Comparison of ENCODE assay signal across 8 cellular contexts in the genomic region with DNA sequence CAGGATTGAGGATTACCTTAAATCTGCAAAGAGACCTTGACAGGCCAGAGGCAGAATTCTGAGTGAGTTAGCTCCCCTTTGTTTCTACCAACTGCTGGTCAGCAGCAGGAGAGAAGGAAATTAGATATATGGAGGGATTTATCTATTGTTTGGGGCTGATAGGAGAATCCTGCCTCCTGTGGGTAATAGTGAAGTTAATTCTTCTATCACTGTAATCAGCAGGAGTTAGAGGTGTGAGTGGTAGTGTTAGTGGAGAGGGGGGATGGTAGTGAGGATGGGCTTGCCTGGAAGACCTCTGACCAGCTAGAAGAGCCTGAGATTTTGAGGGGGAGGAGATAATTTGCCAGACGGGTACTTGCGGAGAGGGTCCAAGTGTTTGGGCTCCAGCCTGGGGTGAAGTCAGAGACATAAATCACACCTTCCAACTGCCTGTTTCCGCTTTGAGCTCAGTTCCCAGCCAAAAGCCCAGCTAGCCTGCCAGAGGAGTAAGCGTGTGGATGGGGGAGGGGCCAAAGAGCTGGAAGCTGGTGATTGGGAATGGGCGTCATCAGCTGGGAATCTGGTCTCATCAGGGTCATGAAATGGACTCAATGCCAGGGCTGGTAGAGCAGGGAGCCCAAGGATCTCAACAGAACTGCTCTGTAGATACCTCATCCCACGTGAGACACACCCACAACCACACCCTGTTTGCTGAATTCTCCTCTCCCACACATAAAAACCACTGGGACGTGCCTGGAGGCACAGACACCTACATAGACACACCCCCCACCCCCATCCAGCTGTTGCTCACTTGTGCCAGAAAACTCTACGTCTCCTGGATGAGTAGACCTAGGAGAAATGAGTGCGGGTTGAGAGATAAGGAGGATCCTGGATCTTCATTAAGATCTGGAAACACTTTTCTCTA. TPM values are rescaled to one million over a fixed set of nuclear protein-coding genes. Genes with fewer than 3 reads are reported as not detected.
DNase-seq lines count a peak whose midpoint lies in the region; ATAC-seq, FAIRE-seq and TF ChIP-seq lines count a peak whose summit lies in the region.

No MANE protein-coding gene starts in this region.

- H3K23ac ChIP-seq in IMR-90 (ENCODE audit: low read depth, low read length) = 0 out of 2 replicates have a peak overlapping the region, but pooled peaks have one; percentile 7

- BruUV-seq in IMR-90 (replicated peaks; lab: Mats Ljungman, UMichigan) = no TSS peak

- ATAC-seq in A549 (peak; percentile 26 to 48; a peak in 3 of 6 replicates), IMR-90 (ENCODE audit: low read depth) (peak; percentile 58), HG03159 (IDR thresholded peaks at IDR 0.05; ENCODE audit: unreplicated experiment) (no peak)

- peak overlapping the region; percentile 29 to 67; a peak in 1 of 4 replicates for H4K8ac ChIP-seq in IMR-90 (ENCODE audit: low read depth in 2 of 2, low read length in 2 of 2)

- no peak overlapping the region for H3K56ac ChIP-seq in IMR-90 (ENCODE audit: extremely low read depth, insufficient read depth, low read length)

- peak overlapping the region; percentile 4 for H2AK9ac ChIP-seq in IMR-90 (replicated peaks; ENCODE audit: low read depth, low read length, poor library complexity)

- peak overlapping the region; percentile 77 for H2AFZ ChIP-seq in IMR-90 (replicated peaks; ENCODE audit: low read length, poor library complexity)

- peak overlapping the region; percentile 43; the same call in 1 of the 2 replicates for H4K91ac ChIP-seq in IMR-90 (ENCODE audit: insufficient read depth, low read depth, low read length)

- in situ Hi-C loops in IMR-90 (cut with MboI; ENCODE audit: low sequenced_read_pairs) = no loop called here

- no peak for TF ChIP-seq CTCF in A549 (IDR thresholded peaks at IDR 0.05)
- TF ChIP-seq CTCF in IMR-90 (conservative IDR thresholded peaks at IDR 0.05; ENCODE audit: low read depth, low read length) = no peak
- no peak for TF ChIP-seq CTCF in mesothelial cell of epicardium (IDR thresholded peaks at IDR 0.05; ENCODE audit: unreplicated experiment)

- H3K9ac ChIP-seq in IMR-90 (ENCODE audit: low read depth, low read length) = no peak overlapping the region

- H3K36me3 ChIP-seq in IMR-90 (ENCODE audit: control insufficient read depth, insufficient read depth, low read length) = no peaks in the 10 kb centered on the region

- dilution Hi-C loops in IMR-90 (cut with HindIII; ENCODE audit: low sequenced_read_pairs, unreplicated experiment) = no loop called here

- H3K4ac ChIP-seq in IMR-90 (ENCODE audit: low read depth, low read length) = peak overlapping the region; percentile 7; the same call in 1 of the 2 replicates

- intact Hi-C loops in IMR-90 (cut with micrococcal nuclease) = loop anchor here (10.0 kb wide), 1 partner anchor 217 kb away; no protein-coding TSS in a partner anchor
- intact Hi-C loops in dendritic cell treated with granulocyte-macrophage colony-stimulating factor and Interleukin-4, amounts not matched to agents 40 ng/mL and 50 ng/mL, for 4 days (cut with micrococcal nuclease) = no loop called here

- TF ChIP-seq RAD21 in A549 (conservative IDR thresholded peaks at IDR 0.05 in 1 of 2, IDR thresholded peaks at IDR 0.05 in 1 of 2) (no peak), IMR-90 (IDR thresholded peaks at IDR 0.05; ENCODE audit: low read length) (no peak)

- no peak overlapping the region for H4K5ac ChIP-seq in IMR-90 (ENCODE audit: low read depth, low read length)

- H3K4me1 ChIP-seq in A549 (peaks cover 34% of the 10 kb centered on the region), IMR-90 (ENCODE audit: control insufficient read depth, insufficient read depth, low read length) (peaks cover 22% of the 10 kb centered on the region)

- no peak for FAIRE-seq in A549 (lab: Jason Lieb, UNC)

- DNase-seq in A549 (ENCODE audit: low read depth in 1 of 2, low spot score in 1 of 2) (peak in 1 of 2 experiments; percentile 70), IMR-90 (peak; percentile 80), mesothelial cell of epicardium (ENCODE audit: low spot score in 2 of 2, unreplicated experiment in 2 of 2) (no peak), middle frontal gyrus (ENCODE audit: extremely low spot score, low spot score) (no peak), anterior cingulate cortex (lab: John Stamatoyannopoulos, UW) (no peak), NCI-H82 treated with DMSO at 0.1 percent for 48 hours (lab: John Stamatoyannopoulos, UW; ENCODE audit: unreplicated experiment) (no peak)

- TF ChIP-seq POLR2A in A549 (IDR thresholded peaks at IDR 0.05; ENCODE audit: low read length) (no peak), IMR-90 (IDR thresholded peaks at IDR 0.05; ENCODE audit: low read depth, low read length) (no peak)

- TF ChIP-seq EP300 in A549 (IDR thresholded peaks at IDR 0.05) = no peak

- no peak overlapping the region for H3K4me3 Mint-ChIP-seq in dendritic cell treated with granulocyte-macrophage colony-stimulating factor and Interleukin-4, amounts not matched to agents 40 ng/mL and 50 ng/mL, for 4 days
- no peak overlapping the region for H3K4me3 Mint-ChIP-seq in mesothelial cell of epicardium

- no peaks in the 10 kb centered on the region for H3K36me3 Mint-ChIP-seq in dendritic cell treated with granulocyte-macrophage colony-stimulating factor and Interleukin-4, amounts not matched to agents 40 ng/mL and 50 ng/mL, for 4 days (ENCODE audit: low read depth)
- H3K36me3 Mint-ChIP-seq in mesothelial cell of epicardium = no peaks in the 10 kb centered on the region

- peak overlapping the region; percentile 31 for H2AK5ac ChIP-seq in IMR-90 (ENCODE audit: low read depth, low read length)

- H3K4me3 ChIP-seq in A549 (no peak overlapping the region), IMR-90 (ENCODE audit: insufficient read depth, low read depth, low read length) (no peak overlapping the region)

- H3K9me3 ChIP-seq in A549 (no peaks in the 10 kb centered on the region), IMR-90 (ENCODE audit: control insufficient read depth, insufficient read depth, low read length) (no peaks in the 10 kb centered on the region)

- no peaks in the 10 kb centered on the region for H3K27me3 ChIP-seq in IMR-90 (ENCODE audit: control insufficient read depth, insufficient read depth, low read length)

- H3K27ac ChIP-seq in A549 (peak overlapping the region in 1 of 2 experiments; percentile 18; a peak in 1 of 6 replicates), IMR-90 (ENCODE audit: insufficient read depth, low read length) (no peak overlapping the region)

- peak overlapping the region; percentile 47 for H3K4me2 ChIP-seq in A549
- H3K4me2 ChIP-seq in IMR-90 (ENCODE audit: low read depth, low read length) = peak overlapping the region; percentile 8; the same call in 1 of the 2 replicates

- peak overlapping the region; percentile 73; the same call in 2 of the 3 replicates for H2BK15ac ChIP-seq in IMR-90 (ENCODE audit: low read depth, low read length)

- H2BK120ac ChIP-seq in IMR-90 (ENCODE audit: low read depth, low read length) = peak overlapping the region; percentile 35; the same call in 1 of the 2 replicates

- H3K18ac ChIP-seq in IMR-90 (ENCODE audit: low read depth, low read length) = peak overlapping the region; percentile 10; the same call in 1 of the 2 replicates

- peak overlapping the region; percentile 57; the same call in 1 of the 2 replicates for H2BK20ac ChIP-seq in IMR-90 (ENCODE audit: low read depth, low read length)

- peaks cover 0 to 14% of the 10 kb centered on the region in 2 experiments; a peak in 1 of 4 replicates for H3K79me1 ChIP-seq in IMR-90 (ENCODE audit: low read depth in 1 of 2, low read length in 2 of 2)

- CTCF ChIA-PET in A549 (lab: Yijun Ruan, JAX) = interaction anchor here (0.6 to 47.9 kb wide), 8 partner anchors 7 to 62 kb away, joined by 3 to 1279 read pairs (median 14); a partner anchor contains a TSS
- CTCF ChIA-PET in IMR-90 (lab: Yijun Ruan, JAX) = interaction anchor here (0.7 to 5.1 kb wide), 2 partner anchors 17 to 33 kb away, joined by 3 to 27 read pairs; no protein-coding TSS in a partner anchor

- POLR2A ChIA-PET in A549 (lab: Yijun Ruan, JAX) = no interaction called here
- POLR2A ChIA-PET in IMR-90 (lab: Charles Lee; ENCODE audit: unreplicated experiment) = no interaction called here

- no peaks in the 10 kb centered on the region for H4K20me1 ChIP-seq in IMR-90 (ENCODE audit: insufficient read depth, low read length)

- 61% methylated on average over 9 of the region's 9 CpGs for WGBS in A549 (ENCODE audit: missing lambda C conversion rate)
- WGBS in IMR-90 (ENCODE audit: extremely low coverage in 2 of 2, insufficient read length in 1 of 2), 2 experiments = no CpG with 5 or more reads among the region's 9 CpGs

- peaks cover 9% of the 10 kb centered on the region for H3K27me3 Mint-ChIP-seq in dendritic cell treated with granulocyte-macrophage colony-stimulating factor and Interleukin-4, amounts not matched to agents 40 ng/mL and 50 ng/mL, for 4 days
- H3K27me3 Mint-ChIP-seq in mesothelial cell of epicardium (ENCODE audit: low read depth) = peaks cover 2% of the 10 kb centered on the region

- peaks cover 19% of the 10 kb centered on the region for H3K9me1 ChIP-seq in IMR-90 (ENCODE audit: insufficient read depth, low read length)

- H3K4me1 Mint-ChIP-seq in dendritic cell treated with granulocyte-macrophage colony-stimulating factor and Interleukin-4, amounts not matched to agents 40 ng/mL and 50 ng/mL, for 4 days (ENCODE audit: low read depth) = peaks cover 63% of the 10 kb centered on the region
- peaks cover 28% of the 10 kb centered on the region for H3K4me1 Mint-ChIP-seq in mesothelial cell of epicardium

- H3K9me3 Mint-ChIP-seq in dendritic cell treated with granulocyte-macrophage colony-stimulating factor and Interleukin-4, amounts not matched to agents 40 ng/mL and 50 ng/mL, for 4 days = no peaks in the 10 kb centered on the region
- H3K9me3 Mint-ChIP-seq in mesothelial cell of epicardium = no peaks in the 10 kb centered on the region

- H2BK5ac ChIP-seq in IMR-90 (ENCODE audit: low read depth, low read length, poor library complexity, severe bottlenecking) = peak overlapping the region; percentile 34

- H3K27ac Mint-ChIP-seq in dendritic cell treated with granulocyte-macrophage colony-stimulating factor and Interleukin-4, amounts not matched to agents 40 ng/mL and 50 ng/mL, for 4 days = peak overlapping the region; percentile 23
- H3K27ac Mint-ChIP-seq in mesothelial cell of epicardium = peak overlapping the region; percentile 17

- H3K14ac ChIP-seq in IMR-90 (replicated peaks; ENCODE audit: low read depth, low read length) = peak overlapping the region; percentile 77; the same call in 1 of the 2 replicates

RNA-seq across cellular contexts. Expression of a gene that starts 13.1 kb away (rescaled TPM):
- polyA plus RNA-seq in A549 (2011; rRNA removed) (31.7 and 36.1 TPM in 2 replicates), A549 (2017; fragmentation: RNase III; extraction: RNeasy Plus Mini Kit Qiagen cat#74134 plus additional on column Dnase treatment) (21.5 to 30.0 TPM (median 27.2 TPM) in 3 replicates), IMR-90 (2012; rRNA removed) (254 and 259 TPM in 2 replicates)
- 16.5 and 22.7 TPM in 2 replicates for polyA plus RNA-seq in A549 (2012; cell fraction: cytosol; rRNA removed)
- 49.4 and 51.0 TPM in 2 replicates for polyA plus RNA-seq in A549 (2012; cell fraction: nucleus; rRNA removed)
- polyA minus RNA-seq in A549 (2011; rRNA and poly(A)+ RNA removed) = 57.4 and 67.8 TPM in 2 replicates
- total RNA-seq in IMR-90 (2012; rRNA removed) (144 and 159 TPM in 2 replicates), mesothelial cell of epicardium (60.7 to 71.9 TPM (median 65.3 TPM) in 3 replicates)
- polyA plus RNA-seq in IMR-90 (2012; cell fraction: cytosol; rRNA removed) = 136 and 185 TPM in 2 replicates
- 196 and 225 TPM in 2 replicates for polyA plus RNA-seq in IMR-90 (2012; cell fraction: nucleus; rRNA removed; ENCODE audit: low replicate concordance)

RNA-seq across cellular contexts. Expression of a gene that starts 41.2 kb away (rescaled TPM):
- not detected in 2 replicates for polyA plus RNA-seq in A549 (2011; rRNA removed)
- not detected in 2 replicates for polyA plus RNA-seq in A549 (2012; cell fraction: cytosol; rRNA removed)
- polyA plus RNA-seq in A549 (2012; cell fraction: nucleus; rRNA removed) = not detected in 2 replicates
- polyA plus RNA-seq in A549 (2017; fragmentation: RNase III; extraction: RNeasy Plus Mini Kit Qiagen cat#74134 plus additional on column Dnase treatment) = not detected in 3 replicates
- not detected in 2 replicates for polyA minus RNA-seq in A549 (2011; rRNA and poly(A)+ RNA removed)
- not detected in 2 replicates for total RNA-seq in IMR-90 (2012; rRNA removed)
- polyA plus RNA-seq in IMR-90 (2012; rRNA removed) = not detected in 2 replicates
- not detected in 2 replicates for polyA plus RNA-seq in IMR-90 (2012; cell fraction: cytosol; rRNA removed)
- not detected in 2 replicates for polyA plus RNA-seq in IMR-90 (2012; cell fraction: nucleus; rRNA removed; ENCODE audit: low replicate concordance)
- total RNA-seq in mesothelial cell of epicardium = not detected in 3 replicates

RNA-seq across cellular contexts. Expression of a gene that starts 47.6 kb away (rescaled TPM):
- polyA plus RNA-seq in A549 (2011; rRNA removed) (1.8 and 3.0 TPM in 2 replicates), A549 (2017; fragmentation: RNase III; extraction: RNeasy Plus Mini Kit Qiagen cat#74134 plus additional on column Dnase treatment) (10.0 to 14.9 TPM (median 14.1 TPM) in 3 replicates), IMR-90 (2012; rRNA removed) (2.5 and 2.9 TPM in 2 replicates)
- 3.6 and 5.9 TPM in 2 replicates for polyA plus RNA-seq in A549 (2012; cell fraction: cytosol; rRNA removed)
- 3.9 and 4.4 TPM in 2 replicates for polyA plus RNA-seq in A549 (2012; cell fraction: nucleus; rRNA removed)
- polyA minus RNA-seq in A549 (2011; rRNA and poly(A)+ RNA removed) = 9.2 and 9.4 TPM in 2 replicates
- total RNA-seq in IMR-90 (2012; rRNA removed) (0.28 and 0.36 TPM in 2 replicates), mesothelial cell of epicardium (30.5 to 35.4 TPM (median 34.2 TPM) in 3 replicates)
- 3.1 and 5.4 TPM in 2 replicates for polyA plus RNA-seq in IMR-90 (2012; cell fraction: cytosol; rRNA removed)
- 3.7 and 8.0 TPM in 2 replicates for polyA plus RNA-seq in IMR-90 (2012; cell fraction: nucleus; rRNA removed; ENCODE audit: low replicate concordance)

Comparison
In these comparisons a context has a peak if more than half of its experiments do, and no peak if none do; other contexts are left out.
1. RNA of a gene that starts 47.6 kb away (total RNA-seq): 30.5 to 35.4 TPM in mesothelial cell of epicardium; 0.28 to 0.36 TPM in IMR-90; every median in the first group is over 10 times any median in the second.